ENCODE assay signal across 14 cellular contexts in genomic region chr1:34590211-34590623, GRCh38.
DNase-seq lines count a peak whose midpoint lies in the region; ATAC-seq and TF ChIP-seq lines count a peak whose summit lies in the region.
"Had no signal": no experiment of that assay in that cellular context is flagged by ENCODE, and none has a peak within 500 bp of the region (broad histone marks: within the 10 kb centered on the region; RNA-seq: fewer than 3 reads in every experiment).

No MANE protein-coding gene starts in this region.

- no peaks in the 10 kb centered on the region for H3K79me2 ChIP-seq in PC-9 (ENCODE audit: low read depth)
- no peaks in the 10 kb centered on the region for H3K79me2 ChIP-seq in OCI-LY7 (ENCODE audit: insufficient read depth, low read depth, low read length)

- no peaks in the 10 kb centered on the region for H3K9me3 Mint-ChIP-seq in activated T-cell treated with anti-CD3 and anti-CD28 coated beads, Interleukin-2, amount 50 U/mL, for 72 hours
- H3K9me3 Mint-ChIP-seq: nephron progenitor cell had no signal

- BruUV-seq in PC-9 (replicated peaks; lab: Mats Ljungman, UMichigan) (no TSS peak), OCI-LY7 (replicated peaks; lab: Mats Ljungman, UMichigan) (no TSS peak)

- H2AFZ ChIP-seq in PC-9 (no peak overlapping the region), OCI-LY7 (ENCODE audit: low read length) (no peak overlapping the region)

- no peaks in the 10 kb centered on the region for H3F3A ChIP-seq in PC-9 (ENCODE audit: insufficient read depth, low read depth)

- no peak overlapping the region for H3K27ac Mint-ChIP-seq in activated T-cell treated with anti-CD3 and anti-CD28 coated beads, Interleukin-2, amount 50 U/mL, for 72 hours
- H3K27ac Mint-ChIP-seq: HFFc6, nephron progenitor cell had no signal

- H3K36me3 Mint-ChIP-seq in activated T-cell treated with anti-CD3 and anti-CD28 coated beads, Interleukin-2, amount 50 U/mL, for 72 hours (ENCODE audit: insufficient read depth in 2 of 2), result no peaks in the 10 kb centered on the region

- H3K4me3 ChIP-seq in PC-9 (no peak overlapping the region), iPS DF 6.9 (ENCODE audit: low read length) (no peak overlapping the region), OCI-LY7 (ENCODE audit: low read depth, low read length, poor library complexity, severe bottlenecking) (no peak overlapping the region)
- H3K4me3 ChIP-seq: SJSA1, upper lobe of left lung had no signal

- H3K9me2 ChIP-seq in PC-9 (ENCODE audit: insufficient read depth) (no peaks in the 10 kb centered on the region), OCI-LY7 (ENCODE audit: insufficient read depth, low read length) (no peaks in the 10 kb centered on the region)

- H4K20me1 ChIP-seq in PC-9 (ENCODE audit: insufficient read depth) (no peaks in the 10 kb centered on the region), OCI-LY7 (ENCODE audit: insufficient read depth, low read length) (no peaks in the 10 kb centered on the region)

- peaks cover 6% of the 10 kb centered on the region; the same call in 1 of the 2 replicates for H3K27me3 ChIP-seq in PC-9 (ENCODE audit: insufficient read depth, low read depth)
- H3K27me3 ChIP-seq in iPS DF 6.9 (ENCODE audit: control insufficient read depth, insufficient read depth, low read length), result no peaks in the 10 kb centered on the region
- H3K27me3 ChIP-seq: brain microvascular endothelial cell, SJSA1, upper lobe of left lung had no signal

- CTCF ChIA-PET in PC-9 (lab: Charles Lee) (no interaction called here), OCI-LY7 (lab: Charles Lee; ENCODE audit: unreplicated experiment) (no interaction called here)

- no peak for ATAC-seq in GM21423 (IDR thresholded peaks at IDR 0.05; ENCODE audit: unreplicated experiment)
- ATAC-seq in activated T-cell treated with anti-CD3 and anti-CD28 coated beads, Interleukin-2, amount 50 U/mL, for 72 hours (replicated peaks in 1 of 2), result no peak

- no peak overlapping the region for H3K4me2 ChIP-seq in PC-9
- no peak overlapping the region for H3K4me2 ChIP-seq in OCI-LY7 (ENCODE audit: low read length)

- POLR2A ChIA-PET in PC-9 (lab: Charles Lee; ENCODE audit: unreplicated experiment), result no interaction called here
- POLR2A ChIA-PET in OCI-LY7 (lab: Charles Lee), result no interaction called here

- H3K27me3 Mint-ChIP-seq in activated T-cell treated with anti-CD3 and anti-CD28 coated beads, Interleukin-2, amount 50 U/mL, for 72 hours (ENCODE audit: low read depth), result no peaks in the 10 kb centered on the region

- no peaks in the 10 kb centered on the region for H3K4me1 Mint-ChIP-seq in activated T-cell treated with anti-CD3 and anti-CD28 coated beads, Interleukin-2, amount 50 U/mL, for 72 hours (ENCODE audit: low read depth)

- no CpG with 5 or more reads among the region's 4 CpGs for WGBS in iPS DF 6.9 (ENCODE audit: insufficient coverage, insufficient read length)

- DNase-seq in DMS53 treated with DMSO at 0.1 percent for 48 hours (lab: John Stamatoyannopoulos, UW; ENCODE audit: unreplicated experiment) (peak; percentile 99), NCI-H1417 (lab: John Stamatoyannopoulos, UW) (peak; percentile 92 to 99 (median 98)), PC-9 (peak; percentile 23 to 72), iPS DF 6.9 (ENCODE audit: low read depth, low spot score) (peak; percentile 48), AG20443 (ENCODE audit: low spot score) (no peak), OCI-LY7 (ENCODE audit: low spot score) (no peak)
- no peak for DNase-seq in activated T-cell treated with anti-CD3 and anti-CD28 coated beads, Interleukin-2, amount 50 U/mL, for 72 hours
- DNase-seq: brain microvascular endothelial cell, glutamatergic neuron, HFFc6, nephron progenitor cell had no signal

- intact Hi-C loops in PC-9 (cut with micrococcal nuclease; ENCODE audit: unreplicated experiment), result no loop called here
- intact Hi-C loops in OCI-LY7 (cut with micrococcal nuclease; ENCODE audit: unreplicated experiment), result no loop called here

- no peak for TF ChIP-seq CTCF in PC-9 (conservative IDR thresholded peaks at IDR 0.05)
- TF ChIP-seq CTCF in OCI-LY7 (conservative IDR thresholded peaks at IDR 0.05; ENCODE audit: low read length), result no peak

- H3K9me3 ChIP-seq in PC-9 (ENCODE audit: insufficient read depth, low read depth), result no peaks in the 10 kb centered on the region
- H3K9me3 ChIP-seq in iPS DF 6.9 (ENCODE audit: control insufficient read depth, insufficient read depth, low read length), result no peaks in the 10 kb centered on the region
- H3K9me3 ChIP-seq in OCI-LY7 (ENCODE audit: low read length), result no peaks in the 10 kb centered on the region
- H3K9me3 ChIP-seq: SJSA1, upper lobe of left lung had no signal

- H3K4me1 ChIP-seq in PC-9 (replicated peaks; ENCODE audit: insufficient read depth) (no peaks in the 10 kb centered on the region), iPS DF 6.9 (ENCODE audit: control insufficient read depth, insufficient read depth, low read length) (peaks cover 6% of the 10 kb centered on the region), OCI-LY7 (ENCODE audit: insufficient read depth, low read length, poor library complexity, severe bottlenecking) (no peaks in the 10 kb centered on the region)
- H3K4me1 ChIP-seq: SJSA1, upper lobe of left lung had no signal

- H3K36me3 ChIP-seq in PC-9 (ENCODE audit: low read depth), result no peaks in the 10 kb centered on the region
- no peaks in the 10 kb centered on the region for H3K36me3 ChIP-seq in iPS DF 6.9 (ENCODE audit: control insufficient read depth, insufficient read depth, low read length)
- no peaks in the 10 kb centered on the region for H3K36me3 ChIP-seq in OCI-LY7 (ENCODE audit: insufficient read depth, low read length)
- H3K36me3 ChIP-seq: brain microvascular endothelial cell, SJSA1, upper lobe of left lung had no signal

- H3K27ac ChIP-seq in PC-9, result no peak overlapping the region
- no peak overlapping the region for H3K27ac ChIP-seq in iPS DF 6.9 (ENCODE audit: low read length)
- H3K27ac ChIP-seq in OCI-LY7 (ENCODE audit: low read depth, low read length, poor library complexity, severe bottlenecking), result no peak overlapping the region
- H3K27ac ChIP-seq: brain microvascular endothelial cell, SJSA1, upper lobe of left lung had no signal

- no peak overlapping the region for H3K4me3 Mint-ChIP-seq in activated T-cell treated with anti-CD3 and anti-CD28 coated beads, Interleukin-2, amount 50 U/mL, for 72 hours
- H3K4me3 Mint-ChIP-seq: HFFc6, nephron progenitor cell had no signal

Comparison
In these comparisons a context has a peak if more than half of its experiments do, and no peak if none do; other contexts are left out.
1. DNase-seq: peak in DMS53 treated with DMSO at 0.1 percent for 48 hours (single experiment), NCI-H1417 (3 of 3), PC-9 (2 of 2) and iPS DF 6.9 (single experiment); none in AG20443 (single experiment), OCI-LY7 (single experiment) and activated T-cell treated with anti-CD3 and anti-CD28 coated beads, Interleukin-2, amount 50 U/mL, for 72 hours (0 of 2).